14 cellular contexts compared by ENCODE assay signal in the genomic region with DNA sequence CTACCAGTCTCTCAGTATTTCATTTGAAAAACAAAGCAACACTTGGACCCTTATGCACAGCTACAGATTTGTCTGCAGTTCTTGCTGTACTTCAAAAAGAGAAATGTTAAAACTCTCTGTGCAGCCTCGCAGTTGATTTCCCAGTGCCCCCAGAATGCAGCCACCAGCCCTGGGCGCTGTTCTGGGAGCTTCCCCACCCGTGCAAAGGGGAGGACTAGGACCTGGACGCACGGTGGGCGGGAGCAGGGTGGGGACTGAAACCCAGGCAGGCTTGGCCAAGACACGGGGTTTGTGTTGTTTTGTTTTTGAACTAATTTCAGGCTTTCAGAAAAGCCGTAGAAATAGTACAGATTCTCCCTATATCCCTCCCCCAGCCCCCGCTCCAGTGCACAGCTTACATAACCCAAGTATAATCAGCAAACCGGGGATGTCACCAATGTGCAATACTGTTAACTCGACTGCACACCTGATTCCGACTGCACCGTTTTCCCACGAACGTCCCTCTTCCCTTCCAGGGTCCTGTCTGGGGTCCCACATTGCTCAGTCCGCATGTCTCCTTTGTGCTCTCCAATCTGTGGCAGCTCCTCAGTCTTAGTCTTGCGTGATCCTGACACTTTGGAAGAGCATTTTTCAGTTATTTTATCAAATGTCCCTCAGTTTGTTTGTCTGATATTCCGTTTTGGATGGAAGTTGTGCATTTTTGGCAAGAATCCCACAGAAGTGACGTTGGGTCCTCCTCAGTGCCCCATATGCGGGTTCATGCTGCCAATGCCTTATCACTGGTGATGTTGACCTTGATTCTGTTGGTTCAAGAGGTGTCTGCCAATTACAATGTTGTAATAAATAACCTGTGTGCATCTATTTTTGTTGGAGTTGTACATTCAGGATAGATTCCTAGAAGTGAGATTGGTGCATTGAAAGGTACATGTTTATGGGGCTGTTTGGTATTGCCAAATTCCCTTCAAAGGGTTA.
DNase-seq lines count a peak whose midpoint lies in the region; ATAC-seq and TF ChIP-seq lines count a peak whose summit lies in the region.
"Had no signal": no experiment of that assay in that cellular context is flagged by ENCODE, and none has a peak within 500 bp of the region (broad histone marks: within the 10 kb centered on the region; RNA-seq: fewer than 3 reads in every experiment).

No MANE protein-coding gene starts in this region.

- H2AFZ ChIP-seq in H9 (ENCODE audit: low read length), result peak overlapping the region; percentile 6

- H3K27ac Mint-ChIP-seq in H9, result no peak overlapping the region
- H3K27ac Mint-ChIP-seq: CD4-positive, alpha-beta memory T cell had no signal

- no peak overlapping the region for H4K8ac ChIP-seq in H9 (replicated peaks; ENCODE audit: insufficient read length, low read depth, low read length)

- no peak overlapping the region for H3K4ac ChIP-seq in H9 (ENCODE audit: low read depth, low read length)

- H3K4me2 ChIP-seq in H9 (ENCODE audit: insufficient read depth, insufficient read length, low read length), result no peak overlapping the region
- H3K4me2 ChIP-seq: A549 had no signal

- H3K4me1 Mint-ChIP-seq in H9, result peaks cover 23 to 25% of the 10 kb centered on the region in 2 experiments

- no peak overlapping the region for H3K56ac ChIP-seq in H9 (ENCODE audit: insufficient read length, low read depth, low read length)

- no peaks in the 10 kb centered on the region for H4K20me1 ChIP-seq in H9 (ENCODE audit: control insufficient read depth, insufficient read depth, insufficient read length)

- no peak overlapping the region for H3K14ac ChIP-seq in H9 (ENCODE audit: insufficient read depth, low read length)

- H2AK5ac ChIP-seq in H9 (ENCODE audit: insufficient read length, low read length), result no peak overlapping the region

- H2BK20ac ChIP-seq in H9 (ENCODE audit: low read depth, low read length, poor library complexity, severe bottlenecking), result no peak overlapping the region

- H3K9ac ChIP-seq in H9 (ENCODE audit: extremely low read depth, insufficient read length, low read length), result no peak overlapping the region

- H2BK15ac ChIP-seq in H9 (ENCODE audit: low read depth, low read length), result no peak overlapping the region

- peaks cover 0 to 6% (median 2%) of the 10 kb centered on the region in 3 experiments; a peak in 5 of 7 replicates for H3K36me3 Mint-ChIP-seq in H9 (ENCODE audit: insufficient read depth in 1 of 3, low read depth in 3 of 3)
- H3K36me3 Mint-ChIP-seq: CD4-positive, alpha-beta memory T cell had no signal

- no peak overlapping the region for H2BK12ac ChIP-seq in H9 (ENCODE audit: insufficient read length, low read depth, low read length)

- no peak overlapping the region for H3K27ac ChIP-seq in H9 (ENCODE audit: insufficient read length, low read depth, low read length)
- H3K27ac ChIP-seq: C4-2B had no signal

- no peaks in the 10 kb centered on the region; the same call in 1 of the 2 replicates for H3K27me3 ChIP-seq in H9 (ENCODE audit: insufficient read depth, low read length)

- no peaks in the 10 kb centered on the region for H3K79me1 ChIP-seq in H9 (ENCODE audit: insufficient read depth, low read depth, low read length, poor library complexity, severe bottlenecking)

- H4K91ac ChIP-seq in H9 (ENCODE audit: insufficient read length, low read depth, low read length), result no peak overlapping the region

- H3K4me3 Mint-ChIP-seq in H9, result no peak overlapping the region
- H3K4me3 Mint-ChIP-seq: CD4-positive, alpha-beta memory T cell had no signal

- no peak for TF ChIP-seq CTCF in H9 (conservative IDR thresholded peaks at IDR 0.05)

- H3K27me3 Mint-ChIP-seq in H9 (ENCODE audit: low read depth), result peaks cover 2% of the 10 kb centered on the region

- no CpG with 5 or more reads among the region's 20 CpGs for WGBS in H9 (ENCODE audit: extremely low coverage, insufficient read length, low lambda C conversion rate)

- H3K23ac ChIP-seq in H9 (ENCODE audit: insufficient read length, low read depth, low read length), result no peak overlapping the region

- H3K79me2 ChIP-seq in H9 (ENCODE audit: insufficient read depth, low read length), result no peaks in the 10 kb centered on the region

- H3K23me2 ChIP-seq in H9 (ENCODE audit: insufficient read length, low read depth, low read length, poor library complexity, severe bottlenecking), result no peaks in the 10 kb centered on the region

- no peak overlapping the region for H2BK120ac ChIP-seq in H9 (ENCODE audit: low read depth, low read length, poor library complexity, severe bottlenecking)

- no peak overlapping the region for H3T11ph ChIP-seq in H9 (ENCODE audit: low read length)

- DNase-seq in H9 (no peak), left lobe of liver (ENCODE audit: low spot score) (peak; percentile 74), mesenteric fat pad (ENCODE audit: low spot score) (peak; percentile 26), putamen (ENCODE audit: low spot score) (peak; percentile 42), 8988T (no peak), HUDEP-2 (lab: John Stamatoyannopoulos, UW; ENCODE audit: unreplicated experiment in 76 of 76) (no peak)
- DNase-seq: BE2C; CD4-positive, alpha-beta memory T cell; DMS79; GOT3 had no signal

- peak; percentile 83 for ATAC-seq in left lobe of liver
- no peak for ATAC-seq in GM18873 (IDR thresholded peaks at IDR 0.05; ENCODE audit: low FRiP score, unreplicated experiment)
- ATAC-seq: A549, GM12878 had no signal

- H2BK5ac ChIP-seq in H9 (ENCODE audit: insufficient read length, low read length), result no peak overlapping the region

- peaks cover 0 to 5% of the 10 kb centered on the region in 2 experiments for H3K9me3 Mint-ChIP-seq in H9

- H3K4me1 ChIP-seq in H9 (ENCODE audit: insufficient read depth, low read length), result peaks cover 5% of the 10 kb centered on the region; the same call in 1 of the 2 replicates
- H3K4me1 ChIP-seq: BE2C had no signal

- H4K5ac ChIP-seq in H9 (ENCODE audit: insufficient read length, low read depth, low read length), result no peak overlapping the region

- H3K18ac ChIP-seq in H9 (ENCODE audit: insufficient read length, low read depth, low read length), result no peak overlapping the region

- no peaks in the 10 kb centered on the region for H3K9me3 ChIP-seq in H9 (ENCODE audit: control insufficient read depth, low read depth, low read length)
- H3K9me3 ChIP-seq: BE2C had no signal

Comparison
In these comparisons a context has a peak if more than half of its experiments do, and no peak if none do; other contexts are left out.
1. DNase-seq: peak in left lobe of liver (single experiment), mesenteric fat pad (single experiment) and putamen (single experiment); none in H9 (single experiment), 8988T (single experiment) and HUDEP-2 (0 of 76).